In genomic region chr2:174120346-174120745, GRCh38 we compare ENCODE assay signal across 2 cellular contexts.
TF ChIP-seq lines count a peak whose summit lies in the region.

No MANE protein-coding gene starts in this region.

TF ChIP-seq in HCT116, 20 proteins besides CTCF, POLR2A, EP300 and RAD21 (continued from another document):
- no peak for TF ChIP-seq ELF1 (IDR thresholded peaks at IDR 0.05; ENCODE audit: borderline replicate concordance, low read depth)
- no peak for TF ChIP-seq EZH2phosphoT487 (IDR thresholded peaks at IDR 0.05; ENCODE audit: borderline replicate concordance)
- TF ChIP-seq YY1 (IDR thresholded peaks at IDR 0.05; ENCODE audit: extremely low read depth, insufficient replicate concordance, low read depth, low read length) = peak; percentile 81
- TF ChIP-seq ZNF274 (IDR thresholded peaks at IDR 0.05; ENCODE audit: low read depth, low read length) = no peak
- TF ChIP-seq CBX3 (IDR thresholded peaks at IDR 0.05; ENCODE audit: low read depth) = peak; percentile 71
- peak; percentile 23 for TF ChIP-seq ZBTB33 (IDR thresholded peaks at IDR 0.05; ENCODE audit: extremely low read depth, insufficient replicate concordance, low read length)
- peak; percentile 79 for TF ChIP-seq SRF (IDR thresholded peaks at IDR 0.05; ENCODE audit: low read depth)

TF ChIP-seq in WTC11, 78 proteins besides CTCF, POLR2A, EP300 and RAD21 (continued from another document):
- no peak for TF ChIP-seq ATF2 (CRISPR knock-in tag; IDR thresholded peaks at IDR 0.05; ENCODE audit: borderline replicate concordance, low read depth)
- TF ChIP-seq ZNF138 (CRISPR knock-in tag; conservative IDR thresholded peaks at IDR 0.05) = no peak
- no peak for TF ChIP-seq RELA (CRISPR knock-in tag; IDR thresholded peaks at IDR 0.05; ENCODE audit: borderline replicate concordance)
- TF ChIP-seq SMAD3 (CRISPR knock-in tag; IDR thresholded peaks at IDR 0.05; ENCODE audit: borderline replicate concordance) = no peak
- no peak for TF ChIP-seq ARID4B (CRISPR knock-in tag; IDR thresholded peaks at IDR 0.05; ENCODE audit: borderline replicate concordance)
